ENCODE assay signal across 1 cellular context in the genomic region with DNA sequence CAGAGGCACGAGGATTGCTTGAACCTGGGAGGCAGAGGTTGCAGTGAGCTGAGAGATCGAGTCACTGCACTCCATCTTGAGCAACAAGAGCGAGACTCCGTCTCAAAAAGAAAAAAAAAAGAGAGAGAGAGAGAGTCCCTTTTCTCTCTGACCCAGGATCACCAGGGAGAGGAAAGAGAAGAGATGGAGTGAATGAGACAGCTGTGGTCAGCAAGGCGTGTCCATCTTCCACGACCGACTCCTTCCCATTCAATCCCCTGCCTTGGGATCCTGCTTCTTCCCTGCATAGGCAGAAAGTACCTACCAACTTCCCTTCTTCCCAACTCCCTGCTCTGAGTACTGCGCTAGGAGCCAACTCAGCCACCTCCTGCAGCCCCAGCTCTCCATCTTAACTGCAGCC.
TF ChIP-seq lines count a peak whose summit lies in the region.

No MANE protein-coding gene starts in this region.

TF ChIP-seq in endothelial cell of umbilical vein, 7 proteins besides CTCF, POLR2A, EP300 and RAD21:
- no peak for TF ChIP-seq EZH2 (IDR thresholded peaks at IDR 0.05; ENCODE audit: borderline replicate concordance, low read depth, low read length, severe bottlenecking)
- no peak for TF ChIP-seq FOS (IDR thresholded peaks at IDR 0.05; ENCODE audit: borderline replicate concordance, insufficient read depth, low read length)
- no peak for TF ChIP-seq POLR2AphosphoS5 (IDR thresholded peaks at IDR 0.05; ENCODE audit: insufficient read depth, low read depth, low read length)
- TF ChIP-seq GATA2 (IDR thresholded peaks at IDR 0.05; ENCODE audit: insufficient read depth, insufficient read length, low read depth, low read length): no peak
- TF ChIP-seq JUN (IDR thresholded peaks at IDR 0.05; ENCODE audit: borderline replicate concordance, insufficient read depth, insufficient read length, low read depth): no peak
